ENCODE assay signal across 27 cellular contexts in the genomic region with DNA sequence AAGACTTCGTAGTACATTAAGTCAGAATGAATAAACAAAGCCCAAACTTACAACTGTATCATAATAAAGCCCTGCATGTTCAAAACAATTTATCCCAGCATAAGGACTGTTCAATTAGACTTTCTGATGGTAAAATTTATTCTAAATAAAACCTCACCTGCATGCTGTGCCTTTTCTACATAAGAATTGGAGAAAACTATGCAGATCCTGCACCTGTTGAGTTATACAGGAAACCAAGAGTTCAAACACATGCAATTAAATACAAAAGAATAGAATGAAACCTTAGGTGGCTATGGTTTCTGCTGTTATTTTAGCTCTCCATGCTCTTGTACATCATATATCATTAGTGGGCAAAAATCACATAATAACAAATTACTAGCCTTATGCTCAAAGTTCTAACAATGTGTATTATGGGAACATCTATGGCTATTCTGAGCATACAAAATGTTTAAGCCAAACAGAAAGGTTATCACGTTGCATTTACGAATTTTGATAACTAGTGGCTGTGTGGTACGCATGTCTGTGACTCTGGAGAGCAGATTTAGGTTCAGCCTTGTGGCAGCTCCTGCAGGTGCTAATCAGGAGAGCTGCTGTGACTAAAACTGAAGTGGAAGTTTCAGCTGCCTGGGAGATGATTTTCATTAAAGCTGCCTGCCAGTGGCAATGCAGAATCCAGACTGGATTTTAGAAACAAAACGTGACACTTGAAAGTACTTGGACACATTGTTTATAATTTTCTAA. TPM values are rescaled to one million over a fixed set of nuclear protein-coding genes. Genes with fewer than 3 reads are reported as not detected.
DNase-seq lines count a peak whose midpoint lies in the region; ATAC-seq and TF ChIP-seq lines count a peak whose summit lies in the region.
"Had no signal": no experiment of that assay in that cellular context is flagged by ENCODE, and none has a peak within 500 bp of the region (broad histone marks: within the 10 kb centered on the region; RNA-seq: fewer than 3 reads in every experiment).

No MANE protein-coding gene starts in this region.

- intact Hi-C loops in activated T-helper 1 cell treated with anti-CD3 and anti-CD28 coated beads, Interleukin-12 subunit alpha, Interleukin-12 subunit beta, Interleukin-2, Interleukin-4 antibody, amounts not matched to agents 30 ng/mL and 10 ng/mL and 1 ng/mL, durations not matched to agents 14 hours and 24 hours and 36 hours (cut with micrococcal nuclease) = no loop called here

- ATAC-seq in WTC11 (peak; percentile 75), HG02763 (IDR thresholded peaks at IDR 0.05; ENCODE audit: unreplicated experiment) (no peak)
- ATAC-seq: activated CD8-positive, alpha-beta memory T cell treated with anti-CD3 and anti-CD28 coated beads, Interleukin-2, amount 10 ng/mL, durations not matched to agents 7 days and 5 days; activated T-cell treated with anti-CD3 and anti-CD28 coated beads, Interleukin-2, amount 50 U/mL, for 72 hours; body of pancreas; gastroesophageal sphincter; HCT116; left lobe of liver; right lobe of liver had no signal

- peaks cover 16% of the 10 kb centered on the region for H3K4me1 Mint-ChIP-seq in WTC11
- H3K4me1 Mint-ChIP-seq in activated T-helper 1 cell treated with anti-CD3 and anti-CD28 coated beads, Interleukin-12 subunit alpha, Interleukin-12 subunit beta, Interleukin-2, Interleukin-4 antibody, amounts not matched to agents 30 ng/mL and 10 ng/mL and 1 ng/mL, durations not matched to agents 14 hours and 24 hours and 36 hours (ENCODE audit: low read depth) = no peaks in the 10 kb centered on the region
- H3K4me1 Mint-ChIP-seq: activated CD8-positive, alpha-beta memory T cell treated with anti-CD3 and anti-CD28 coated beads, Interleukin-2, amount 10 ng/mL, durations not matched to agents 7 days and 5 days; memory B cell had no signal

- peak; percentile 49 to 90 (median 62) for DNase-seq in NCI-H1417 (lab: John Stamatoyannopoulos, UW)
- DNase-seq in NCI-H345 (lab: John Stamatoyannopoulos, UW) = peak; percentile 83
- no peak for DNase-seq in WTC11 (ENCODE audit: low spot score)
- no peak for DNase-seq in brain microvascular endothelial cell
- no peak for DNase-seq in activated T-helper 1 cell treated with anti-CD3 and anti-CD28 coated beads, Interleukin-12 subunit alpha, Interleukin-12 subunit beta, Interleukin-2, Interleukin-4 antibody, amounts not matched to agents 30 ng/mL and 10 ng/mL and 1 ng/mL, durations not matched to agents 14 hours and 24 hours and 36 hours (ENCODE audit: low spot score)
- DNase-seq: activated CD4-positive, alpha-beta T cell treated with anti-CD3 and anti-CD28 coated beads, Interleukin-2, amount 50 U/mL, for 1 hour; activated CD8-positive, alpha-beta memory T cell treated with anti-CD3 and anti-CD28 coated beads, Interleukin-2, amount 10 ng/mL, durations not matched to agents 7 days and 5 days; activated naive CD4-positive, alpha-beta T cell treated with Interleukin-2 at 50 U/mL for 16 hours; activated T-cell treated with anti-CD3 and anti-CD28 coated beads, Interleukin-2, amount 50 U/mL, for 72 hours; body of pancreas; GF-D8; hippocampal formation; right lobe of liver; Right ventricle myocardium superior; stimulated activated CD4-positive, alpha-beta T cell treated with anti-CD3 and anti-CD28 coated beads, Interleukin-2, amount 100 ng/mL, for 48 hours; SW 1271; T1000; trophoblast cell had no signal

- POLR2A ChIA-PET in WTC11 (lab: Charles Lee) = no interaction called here

- peaks cover 3% of the 10 kb centered on the region; the same call in 1 of the 2 replicates for H3K9me3 ChIP-seq in HUES6 (ENCODE audit: control insufficient read depth, insufficient read depth, low read depth, low read length)
- H3K9me3 ChIP-seq: body of pancreas, gastroesophageal sphincter, right lobe of liver had no signal

- peaks cover 3% of the 10 kb centered on the region; the same call in 1 of the 2 replicates for H3K27me3 Mint-ChIP-seq in WTC11 (ENCODE audit: low read depth)
- no peaks in the 10 kb centered on the region for H3K27me3 Mint-ChIP-seq in activated T-helper 1 cell treated with anti-CD3 and anti-CD28 coated beads, Interleukin-12 subunit alpha, Interleukin-12 subunit beta, Interleukin-2, Interleukin-4 antibody, amounts not matched to agents 30 ng/mL and 10 ng/mL and 1 ng/mL, durations not matched to agents 14 hours and 24 hours and 36 hours (ENCODE audit: insufficient read depth)
- H3K27me3 Mint-ChIP-seq: activated CD8-positive, alpha-beta memory T cell treated with anti-CD3 and anti-CD28 coated beads, Interleukin-2, amount 10 ng/mL, durations not matched to agents 7 days and 5 days; memory B cell had no signal

- CTCF ChIA-PET in WTC11 (lab: Charles Lee) = interaction anchor here (1.5 kb wide), 1 partner anchor 31 kb away, joined by 6 read pairs; no protein-coding TSS in a partner anchor

- H3K27me3 ChIP-seq in HUES6 (ENCODE audit: control insufficient read depth, insufficient read depth, low read length) (no peaks in the 10 kb centered on the region), brain microvascular endothelial cell (replicated peaks) (no peaks in the 10 kb centered on the region)
- H3K27me3 ChIP-seq: body of pancreas, gastroesophageal sphincter, right lobe of liver had no signal

- peaks cover 27% of the 10 kb centered on the region for H3K9me3 Mint-ChIP-seq in WTC11
- H3K9me3 Mint-ChIP-seq in activated T-helper 1 cell treated with anti-CD3 and anti-CD28 coated beads, Interleukin-12 subunit alpha, Interleukin-12 subunit beta, Interleukin-2, Interleukin-4 antibody, amounts not matched to agents 30 ng/mL and 10 ng/mL and 1 ng/mL, durations not matched to agents 14 hours and 24 hours and 36 hours = peaks cover 6% of the 10 kb centered on the region

- no peaks in the 10 kb centered on the region for H3K36me3 ChIP-seq in HUES6 (ENCODE audit: control insufficient read depth, insufficient read depth, low read length)
- H3K36me3 ChIP-seq in brain microvascular endothelial cell (replicated peaks) = no peaks in the 10 kb centered on the region
- H3K36me3 ChIP-seq: gastroesophageal sphincter, right lobe of liver had no signal

- peak overlapping the region; percentile 94 for H3K27ac Mint-ChIP-seq in WTC11
- no peak overlapping the region for H3K27ac Mint-ChIP-seq in activated T-helper 1 cell treated with anti-CD3 and anti-CD28 coated beads, Interleukin-12 subunit alpha, Interleukin-12 subunit beta, Interleukin-2, Interleukin-4 antibody, amounts not matched to agents 30 ng/mL and 10 ng/mL and 1 ng/mL, durations not matched to agents 14 hours and 24 hours and 36 hours
- H3K27ac Mint-ChIP-seq: activated CD8-positive, alpha-beta memory T cell treated with anti-CD3 and anti-CD28 coated beads, Interleukin-2, amount 10 ng/mL, durations not matched to agents 7 days and 5 days; activated T-cell treated with anti-CD3 and anti-CD28 coated beads, Interleukin-2, amount 50 U/mL, for 72 hours; memory B cell had no signal

- no peak for TF ChIP-seq CTCF in WTC11 (IDR thresholded peaks at IDR 0.05)
- no peak for TF ChIP-seq CTCF in brain microvascular endothelial cell (IDR thresholded peaks at IDR 0.05; ENCODE audit: low read depth, low read length, missing control alignments)

- H3K4me3 Mint-ChIP-seq in WTC11 = no peak overlapping the region
- no peak overlapping the region for H3K4me3 Mint-ChIP-seq in activated T-helper 1 cell treated with anti-CD3 and anti-CD28 coated beads, Interleukin-12 subunit alpha, Interleukin-12 subunit beta, Interleukin-2, Interleukin-4 antibody, amounts not matched to agents 30 ng/mL and 10 ng/mL and 1 ng/mL, durations not matched to agents 14 hours and 24 hours and 36 hours
- H3K4me3 Mint-ChIP-seq: activated CD8-positive, alpha-beta memory T cell treated with anti-CD3 and anti-CD28 coated beads, Interleukin-2, amount 10 ng/mL, durations not matched to agents 7 days and 5 days; activated T-cell treated with anti-CD3 and anti-CD28 coated beads, Interleukin-2, amount 50 U/mL, for 72 hours; memory B cell had no signal

- no peak overlapping the region for H3K9ac ChIP-seq in HUES6 (ENCODE audit: low read length)
- H3K9ac ChIP-seq: KMS-11 had no signal

- H3K27ac ChIP-seq in HUES6 (ENCODE audit: low read depth, low read length) (peak overlapping the region; percentile 34; the same call in 1 of the 2 replicates), brain microvascular endothelial cell (no peak overlapping the region)
- H3K27ac ChIP-seq: body of pancreas, gastroesophageal sphincter, KMS-11, right lobe of liver had no signal

- peaks cover 12% of the 10 kb centered on the region for H3K4me1 ChIP-seq in HUES6 (ENCODE audit: control insufficient read depth, insufficient read depth, low read length)
- H3K4me1 ChIP-seq: body of pancreas, gastroesophageal sphincter, right lobe of liver had no signal

- H3K4me3 ChIP-seq in HUES6 (ENCODE audit: low read depth, low read length) = no peak overlapping the region
- H3K4me3 ChIP-seq in brain microvascular endothelial cell (ENCODE audit: low read depth, low read length) = no peak overlapping the region
- H3K4me3 ChIP-seq: body of pancreas, gastroesophageal sphincter, right lobe of liver had no signal

- in situ Hi-C loops in brain microvascular endothelial cell (cut with HindIII; ENCODE audit: low pct_ligation_motif_present, low sequenced_read_pairs) = no loop called here

- peaks cover 20% of the 10 kb centered on the region for H3K36me3 Mint-ChIP-seq in WTC11
- no peaks in the 10 kb centered on the region for H3K36me3 Mint-ChIP-seq in activated T-helper 1 cell treated with anti-CD3 and anti-CD28 coated beads, Interleukin-12 subunit alpha, Interleukin-12 subunit beta, Interleukin-2, Interleukin-4 antibody, amounts not matched to agents 30 ng/mL and 10 ng/mL and 1 ng/mL, durations not matched to agents 14 hours and 24 hours and 36 hours (ENCODE audit: low read depth)
- H3K36me3 Mint-ChIP-seq: activated CD8-positive, alpha-beta memory T cell treated with anti-CD3 and anti-CD28 coated beads, Interleukin-2, amount 10 ng/mL, durations not matched to agents 7 days and 5 days; memory B cell had no signal

TF ChIP-seq in WTC11, 78 proteins besides CTCF, POLR2A, EP300 and RAD21 (continues in another document):
- TF ChIP-seq SP1 (CRISPR knock-in tag; conservative IDR thresholded peaks at IDR 0.05) (no peak), ZNF232 (CRISPR knock-in tag; IDR thresholded peaks at IDR 0.05) (no peak), FOXK1 (CRISPR knock-in tag; IDR thresholded peaks at IDR 0.05) (no peak)

RNA-seq across cellular contexts. Expression of a gene that starts 36.1 kb away (rescaled TPM):
- total RNA-seq in WTC11 (2021) = 4.7 to 15.8 TPM (median 5.3 TPM) in 3 replicates
- total RNA-seq in activated T-helper 1 cell treated with anti-CD3 and anti-CD28 coated beads, Interleukin-12 subunit alpha, Interleukin-12 subunit beta, Interleukin-2, Interleukin-4 antibody, amounts not matched to agents 30 ng/mL and 10 ng/mL and 1 ng/mL, durations not matched to agents 14 hours and 24 hours and 36 hours = not detected in 2 replicates
- total RNA-seq: activated CD8-positive, alpha-beta memory T cell treated with anti-CD3 and anti-CD28 coated beads, Interleukin-2, amount 10 ng/mL, durations not matched to agents 7 days and 5 days; activated T-cell treated with anti-CD3 and anti-CD28 coated beads, Interleukin-2, amount 50 U/mL, for 72 hours; endothelial cell of umbilical vein; HT-29; right lobe of liver had no signal

Comparison
In these comparisons a context has a peak if more than half of its experiments do, and no peak if none do; other contexts are left out.
1. DNase-seq: peak in NCI-H1417 (3 of 3) and NCI-H345 (single experiment); none in WTC11 (single experiment), brain microvascular endothelial cell (single experiment) and activated T-helper 1 cell treated with anti-CD3 and anti-CD28 coated beads, Interleukin-12 subunit alpha, Interleukin-12 subunit beta, Interleukin-2, Interleukin-4 antibody, amounts not matched to agents 30 ng/mL and 10 ng/mL and 1 ng/mL, durations not matched to agents 14 hours and 24 hours and 36 hours (single experiment).